8 cellular contexts compared by ENCODE assay signal in genomic region chr6:167898673-167899311, GRCh38.
A peak's percentile ranks its signal among the peaks of the same experiment; 100 is the strongest.
DNase-seq lines count a peak whose midpoint lies in the region; ATAC-seq and TF ChIP-seq lines count a peak whose summit lies in the region.

No MANE protein-coding gene starts in this region.

- H4K20me1 ChIP-seq in Karpas-422 (ENCODE audit: insufficient read depth, low read depth, low read length) = no peaks in the 10 kb centered on the region

- H3K4me3 ChIP-seq in Karpas-422 (ENCODE audit: low read length) = no peak overlapping the region
- no peak overlapping the region for H3K4me3 ChIP-seq in SK-N-MC
- no peak overlapping the region for H3K4me3 ChIP-seq in retinal pigment epithelial cell (ENCODE audit: low read length)

- no peak overlapping the region for H3K27ac ChIP-seq in Karpas-422 (ENCODE audit: low read length)
- H3K27ac ChIP-seq in SK-N-MC = no peak overlapping the region
- no peak overlapping the region for H3K27ac ChIP-seq in foreskin keratinocyte

- no peak for DNase-seq in activated CD8-positive, alpha-beta T cell treated with anti-CD3 and anti-CD28 coated beads for 36 hours
- no peak for DNase-seq in activated CD8-positive, alpha-beta T cell treated with anti-CD3 and anti-CD28 coated beads, Interleukin-2, amount 10 ng/mL, durations not matched to agents 7 days and 5 days
- peak; percentile 72 for DNase-seq in Karpas-422
- peak; percentile 37 for DNase-seq in SK-N-MC (ENCODE audit: low read depth, low spot score)
- peak in 1 of 2 donors; percentile 14 for DNase-seq in foreskin keratinocyte
- DNase-seq in retinal pigment epithelial cell (ENCODE audit: low read depth) = peak; percentile 5

- H3K4me3 Mint-ChIP-seq in activated CD8-positive, alpha-beta T cell treated with anti-CD3 and anti-CD28 coated beads for 36 hours = no peak overlapping the region
- no peak overlapping the region for H3K4me3 Mint-ChIP-seq in activated CD8-positive, alpha-beta T cell treated with anti-CD3 and anti-CD28 coated beads, Interleukin-2, amount 10 ng/mL, durations not matched to agents 7 days and 5 days

- H3K27me3 Mint-ChIP-seq in activated CD8-positive, alpha-beta T cell treated with anti-CD3 and anti-CD28 coated beads for 36 hours = peaks cover 3% of the 10 kb centered on the region
- no peaks in the 10 kb centered on the region for H3K27me3 Mint-ChIP-seq in activated CD8-positive, alpha-beta T cell treated with anti-CD3 and anti-CD28 coated beads, Interleukin-2, amount 10 ng/mL, durations not matched to agents 7 days and 5 days (ENCODE audit: low read depth)

- no peak overlapping the region for H3K4me2 ChIP-seq in Karpas-422 (ENCODE audit: low read depth, low read length, poor library complexity, severe bottlenecking)

- no peaks in the 10 kb centered on the region for H3K4me1 ChIP-seq in Karpas-422 (ENCODE audit: low read length)
- H3K4me1 ChIP-seq in foreskin keratinocyte = peaks cover 3% of the 10 kb centered on the region

- peak; percentile 74 for TF ChIP-seq CTCF in activated CD8-positive, alpha-beta T cell treated with anti-CD3 and anti-CD28 coated beads for 36 hours (IDR thresholded peaks at IDR 0.05)
- TF ChIP-seq CTCF in foreskin keratinocyte (conservative IDR thresholded peaks at IDR 0.05) (peak; percentile 77), retinal pigment epithelial cell (conservative IDR thresholded peaks at IDR 0.05; ENCODE audit: low read depth, low read length) (peak; percentile 73)

- no peak for ATAC-seq in activated CD8-positive, alpha-beta T cell treated with anti-CD3 and anti-CD28 coated beads for 36 hours
- ATAC-seq in activated CD8-positive, alpha-beta T cell treated with anti-CD3 and anti-CD28 coated beads, Interleukin-2, amount 10 ng/mL, durations not matched to agents 7 days and 5 days = no peak
- ATAC-seq in foreskin keratinocyte (peak; percentile 54), GM21360 (IDR thresholded peaks at IDR 0.05; ENCODE audit: unreplicated experiment) (no peak), GM18502 (IDR thresholded peaks at IDR 0.05; ENCODE audit: poor library complexity, unreplicated experiment) (no peak)

- no peak overlapping the region for H3K27ac Mint-ChIP-seq in activated CD8-positive, alpha-beta T cell treated with anti-CD3 and anti-CD28 coated beads for 36 hours
- H3K27ac Mint-ChIP-seq in activated CD8-positive, alpha-beta T cell treated with anti-CD3 and anti-CD28 coated beads, Interleukin-2, amount 10 ng/mL, durations not matched to agents 7 days and 5 days = no peak overlapping the region

- no peaks in the 10 kb centered on the region for H3K36me3 ChIP-seq in Karpas-422 (ENCODE audit: insufficient read depth, low read length)
- peaks cover 18% of the 10 kb centered on the region for H3K36me3 ChIP-seq in SK-N-MC (ENCODE audit: insufficient read depth, low read length)

- H3K27me3 ChIP-seq in Karpas-422 (ENCODE audit: low read length) (no peaks in the 10 kb centered on the region), foreskin keratinocyte (no peaks in the 10 kb centered on the region)

- intact Hi-C loops in activated CD8-positive, alpha-beta T cell treated with anti-CD3 and anti-CD28 coated beads for 36 hours (cut with micrococcal nuclease) = no loop called here

- H3K9me3 Mint-ChIP-seq in activated CD8-positive, alpha-beta T cell treated with anti-CD3 and anti-CD28 coated beads for 36 hours = no peaks in the 10 kb centered on the region
- no peaks in the 10 kb centered on the region for H3K9me3 Mint-ChIP-seq in activated CD8-positive, alpha-beta T cell treated with anti-CD3 and anti-CD28 coated beads, Interleukin-2, amount 10 ng/mL, durations not matched to agents 7 days and 5 days (ENCODE audit: insufficient read depth)

- H3K9me3 ChIP-seq in Karpas-422 (ENCODE audit: low read length) = no peaks in the 10 kb centered on the region
- H3K9me3 ChIP-seq in SK-N-MC (ENCODE audit: low read depth, low read length) = no peaks in the 10 kb centered on the region

- H2AFZ ChIP-seq in Karpas-422 (ENCODE audit: low read length) = no peak overlapping the region

- H3K9ac ChIP-seq in Karpas-422 (ENCODE audit: low read length) = no peak overlapping the region
- H3K9ac ChIP-seq in SK-N-MC (ENCODE audit: insufficient read length) = no peak overlapping the region

- H3K9me2 ChIP-seq in Karpas-422 (replicated peaks; ENCODE audit: insufficient read depth, low read length) = no peaks in the 10 kb centered on the region

- no peaks in the 10 kb centered on the region for H3K79me2 ChIP-seq in Karpas-422 (ENCODE audit: low read length)

- H3K36me3 Mint-ChIP-seq in activated CD8-positive, alpha-beta T cell treated with anti-CD3 and anti-CD28 coated beads for 36 hours (ENCODE audit: low read depth) = no peaks in the 10 kb centered on the region
- H3K36me3 Mint-ChIP-seq in activated CD8-positive, alpha-beta T cell treated with anti-CD3 and anti-CD28 coated beads, Interleukin-2, amount 10 ng/mL, durations not matched to agents 7 days and 5 days (ENCODE audit: low read depth) = no peaks in the 10 kb centered on the region

- POLR2A ChIA-PET in activated CD8-positive, alpha-beta T cell treated with anti-CD3 and anti-CD28 coated beads for 36 hours (lab: Charles Lee) = no interaction called here
- POLR2A ChIA-PET in activated CD8-positive, alpha-beta T cell treated with anti-CD3 and anti-CD28 coated beads, Interleukin-2, amount 10 ng/mL, durations not matched to agents 7 days and 5 days (lab: Charles Lee) = interaction anchor here (0.5 kb wide), 1 partner anchor 1117 kb away, joined by 3 read pairs; no protein-coding TSS in a partner anchor

- CTCF ChIA-PET in activated CD8-positive, alpha-beta T cell treated with anti-CD3 and anti-CD28 coated beads for 36 hours (lab: Charles Lee) = interaction anchor here (1.0 to 2.2 kb wide), 5 partner anchors 12 to 413 kb away, joined by 3 to 6 read pairs (median 3); no protein-coding TSS in a partner anchor
- CTCF ChIA-PET in activated CD8-positive, alpha-beta T cell treated with anti-CD3 and anti-CD28 coated beads, Interleukin-2, amount 10 ng/mL, durations not matched to agents 7 days and 5 days (lab: Charles Lee) = interaction anchor here (0.6 to 0.9 kb wide), 2 partner anchors 71 to 414 kb away, joined by 3 read pairs; no protein-coding TSS in a partner anchor

- no peaks in the 10 kb centered on the region for H3K4me1 Mint-ChIP-seq in activated CD8-positive, alpha-beta T cell treated with anti-CD3 and anti-CD28 coated beads for 36 hours (ENCODE audit: low read depth)
- no peaks in the 10 kb centered on the region for H3K4me1 Mint-ChIP-seq in activated CD8-positive, alpha-beta T cell treated with anti-CD3 and anti-CD28 coated beads, Interleukin-2, amount 10 ng/mL, durations not matched to agents 7 days and 5 days (ENCODE audit: low read depth)

Comparison
In these comparisons a context has a peak if more than half of its experiments do, and no peak if none do; other contexts are left out.
1. DNase-seq: peak in Karpas-422 (single experiment), SK-N-MC (single experiment) and retinal pigment epithelial cell (single experiment); none in activated CD8-positive, alpha-beta T cell treated with anti-CD3 and anti-CD28 coated beads for 36 hours (single experiment) and activated CD8-positive, alpha-beta T cell treated with anti-CD3 and anti-CD28 coated beads, Interleukin-2, amount 10 ng/mL, durations not matched to agents 7 days and 5 days (single experiment).
2. Peak in every context shown above with its lines, with median percentiles within 50 percentile points of each other: CTCF ChIP-seq.